Comparison of ENCODE assay signal across 12 cellular contexts in the genomic region with DNA sequence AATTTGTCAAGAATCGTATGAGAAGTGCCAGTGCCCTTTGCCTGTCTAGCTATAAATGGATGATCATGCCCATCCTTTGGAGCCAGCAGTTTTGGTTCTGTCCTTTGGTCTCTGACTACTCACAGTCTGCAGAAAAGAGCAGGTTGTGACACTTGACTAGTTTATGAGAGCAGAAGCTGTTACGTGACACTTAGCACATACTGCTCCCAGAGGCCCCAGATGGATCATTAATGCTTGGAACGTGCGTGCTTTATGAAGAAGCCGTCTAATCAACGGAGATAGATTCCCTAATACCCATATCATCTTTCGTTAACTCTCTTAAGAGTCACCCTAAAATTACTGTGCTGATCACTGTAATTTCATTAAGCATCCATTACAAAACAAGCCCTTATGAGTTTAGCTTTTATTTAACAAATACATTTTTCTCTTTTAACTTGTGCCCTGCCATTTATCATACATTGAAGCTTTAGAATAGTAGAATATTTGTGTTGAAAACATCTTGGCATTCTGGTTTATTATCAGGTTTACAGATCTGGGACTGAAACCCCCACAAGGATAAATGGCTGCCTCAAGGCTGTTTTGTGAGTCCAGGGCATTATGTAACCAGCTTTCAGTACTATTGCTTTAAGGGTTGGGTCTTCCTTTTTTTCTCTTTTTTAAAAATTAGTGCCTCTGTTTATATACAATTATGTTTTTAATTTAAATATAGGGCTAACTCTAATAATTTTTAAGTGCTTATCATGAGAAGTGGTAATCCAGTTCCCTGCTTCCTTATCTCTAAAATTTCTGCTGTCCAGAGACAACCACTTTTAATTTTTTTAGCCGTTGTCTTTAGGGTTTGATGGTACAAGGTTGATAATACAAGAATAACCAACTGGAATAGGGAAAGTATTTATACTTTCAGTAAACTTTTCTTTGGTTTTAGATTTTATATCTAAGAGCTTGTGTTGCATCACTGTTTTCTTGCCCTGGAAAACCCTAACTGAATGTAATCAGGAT. TPM values are rescaled to one million over a fixed set of nuclear protein-coding genes. Genes with fewer than 3 reads are reported as not detected.
DNase-seq lines count a peak whose midpoint lies in the region; ATAC-seq, FAIRE-seq and TF ChIP-seq lines count a peak whose summit lies in the region.
"Had no signal": no experiment of that assay in that cellular context is flagged by ENCODE, and none has a peak within 500 bp of the region (broad histone marks: within the 10 kb centered on the region; RNA-seq: fewer than 3 reads in every experiment).

No MANE protein-coding gene starts in this region.

- H3K4me1 ChIP-seq in Loucy (ENCODE audit: insufficient read depth, low read length, poor library complexity, severe bottlenecking): peaks cover 45% of the 10 kb centered on the region
- H3K4me1 ChIP-seq: thyroid gland had no signal

- peaks cover 22% of the 10 kb centered on the region for H3K36me3 ChIP-seq in Loucy (ENCODE audit: insufficient read depth, low read length)

- no peaks in the 10 kb centered on the region for H4K20me1 ChIP-seq in Loucy (ENCODE audit: insufficient read depth, low read length, poor library complexity, severe bottlenecking)

- FAIRE-seq in islet of Langerhans (lab: Jason Lieb, UNC): peak; percentile 86

- peaks cover 5% of the 10 kb centered on the region for H3F3A ChIP-seq in Loucy (ENCODE audit: low read depth)

- peak overlapping the region; percentile 61 for H3K9ac ChIP-seq in Loucy (ENCODE audit: low read depth, low read length, poor library complexity, severe bottlenecking)

- H2AFZ ChIP-seq in Loucy (ENCODE audit: low read length): no peak overlapping the region
- H2AFZ ChIP-seq: hepatocyte, PC-9 had no signal

- H3K79me2 ChIP-seq in Loucy (ENCODE audit: insufficient read depth, low read length): peaks cover 10% of the 10 kb centered on the region; the same call in 1 of the 2 replicates
- H3K79me2 ChIP-seq: hepatocyte had no signal

- ATAC-seq in omental fat pad (ENCODE audit: low FRiP score) (no peak), GM19328 (IDR thresholded peaks at IDR 0.05; ENCODE audit: unreplicated experiment) (no peak)

- H3K27me3 ChIP-seq in Loucy (ENCODE audit: insufficient read depth, low read length, poor library complexity, severe bottlenecking): no peaks in the 10 kb centered on the region
- H3K27me3 ChIP-seq: hepatocyte, thyroid gland had no signal

- H3K4me3 ChIP-seq in Loucy (ENCODE audit: low read length, poor library complexity, severe bottlenecking): peak overlapping the region; percentile 45
- H3K4me3 ChIP-seq: hepatocyte, PC-9, thyroid gland had no signal

- H3K9me3 ChIP-seq in Loucy (ENCODE audit: insufficient read depth, low read depth, low read length): no peaks in the 10 kb centered on the region
- H3K9me3 ChIP-seq: thyroid gland had no signal

- H3K4me2 ChIP-seq in Loucy (ENCODE audit: low read depth, low read length, poor library complexity, severe bottlenecking): peak overlapping the region; percentile 71
- H3K4me2 ChIP-seq: hepatocyte, PC-9 had no signal

- peak; percentile 63 for DNase-seq in DMS 273 treated with DMSO at 0.1 percent for 48 hours (lab: John Stamatoyannopoulos, UW)
- DNase-seq in NCI-H82 treated with DMSO at 0.1 percent for 48 hours (lab: John Stamatoyannopoulos, UW; ENCODE audit: unreplicated experiment): peak; percentile 93
- DNase-seq in omental fat pad (ENCODE audit: low spot score): no peak
- DNase-seq in SHP77 (lab: John Stamatoyannopoulos, UW): no peak
- DNase-seq: activated CD4-positive, alpha-beta T cell treated with anti-CD3 and anti-CD28 coated beads, Interleukin-2, amount 50 U/mL, for 48 hours; activated effector memory CD4-positive, alpha-beta T cell treated with anti-CD3 and anti-CD28 coated beads, Interleukin-2, amount 50 U/mL, for 16 hours; PC-9; thyroid gland had no signal

- TF ChIP-seq CTCF in Loucy (conservative IDR thresholded peaks at IDR 0.05; ENCODE audit: low read length): no peak
- no peak for TF ChIP-seq CTCF in omental fat pad (IDR thresholded peaks at IDR 0.05)

- no peaks in the 10 kb centered on the region for H3K9me2 ChIP-seq in Loucy (replicated peaks; ENCODE audit: low read depth, low read length)

RNA-seq across cellular contexts. Expression of a gene that starts 46.9 kb away (rescaled TPM):
- total RNA-seq in omental fat pad: 1 to 10 TPM; 1.7 to 4.5 (median 2.5) TPM

Comparison
In these comparisons a context has a peak if more than half of its experiments do, and no peak if none do; other contexts are left out.
1. DNase-seq: peak in DMS 273 treated with DMSO at 0.1 percent for 48 hours (single experiment) and NCI-H82 treated with DMSO at 0.1 percent for 48 hours (single experiment); none in omental fat pad (single experiment) and SHP77 (0 of 2).